8 cellular contexts compared by ENCODE assay signal in the genomic region with DNA sequence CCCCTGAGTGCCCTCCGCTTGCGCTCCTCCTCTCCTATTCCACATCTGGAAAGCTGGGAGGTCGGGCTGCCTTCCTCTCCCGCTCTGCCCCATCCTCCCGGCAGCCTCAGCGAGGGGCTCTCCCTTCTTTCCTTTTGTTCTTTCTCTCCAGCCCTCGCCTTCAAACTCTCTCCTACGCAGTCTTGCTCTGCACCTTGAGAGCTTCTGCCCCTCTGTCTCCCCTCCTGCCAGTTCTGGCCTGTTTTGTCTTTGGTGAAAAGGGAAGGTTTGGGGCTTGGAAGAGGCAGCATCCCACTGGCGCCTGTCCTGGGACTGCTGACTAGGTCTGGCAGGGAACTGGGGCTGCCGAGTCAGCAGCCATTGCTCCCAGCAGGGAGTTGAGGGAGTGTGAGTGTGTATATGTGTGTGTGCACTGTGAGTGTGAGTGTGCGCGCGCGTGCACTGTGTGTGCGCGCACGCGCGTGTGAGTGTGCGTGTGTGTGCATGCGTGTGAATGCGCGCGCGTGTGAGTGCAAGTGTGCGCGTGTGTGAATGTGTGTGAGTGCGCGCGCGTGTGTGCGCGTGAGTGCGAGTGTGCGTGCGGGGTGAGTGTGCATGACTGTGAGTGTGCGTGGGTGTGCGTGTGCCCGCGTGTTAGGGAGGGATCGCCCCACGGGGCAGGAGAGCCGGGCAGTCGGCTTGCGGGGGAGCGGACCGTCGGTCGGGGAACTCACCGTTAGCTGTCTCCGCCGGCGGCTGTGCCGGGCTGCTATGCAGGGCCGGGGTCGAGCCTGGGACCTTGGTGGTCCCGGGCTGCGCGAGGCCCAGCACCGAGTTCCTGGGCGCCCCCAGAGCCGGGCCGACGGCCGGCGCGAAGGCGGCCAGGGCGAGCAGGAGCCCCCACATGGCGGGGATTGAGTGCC. TPM values are rescaled to one million over a fixed set of nuclear protein-coding genes. Genes with fewer than 3 reads are reported as not detected.
DNase-seq lines count a peak whose midpoint lies in the region; ATAC-seq and TF ChIP-seq lines count a peak whose summit lies in the region.

No MANE protein-coding gene starts in this region.

- H3K4me3 ChIP-seq in fibroblast of mammary gland (ENCODE audit: control insufficient read depth, low read depth, low read length), result peak overlapping the region; percentile 36

- TF ChIP-seq CTCF in fibroblast of mammary gland (conservative IDR thresholded peaks at IDR 0.05; ENCODE audit: control insufficient read depth, insufficient read depth, low read depth, low read length), result no peak
- TF ChIP-seq CTCF in progenitor cell of endocrine pancreas (IDR thresholded peaks at IDR 0.05; ENCODE audit: unreplicated experiment), result no peak

- peak overlapping the region; percentile 71 for H3K27ac Mint-ChIP-seq in activated naive CD4-positive, alpha-beta T cell treated with anti-CD3 and anti-CD28 coated beads, Interleukin-2, amount 50 U/mL, for 24 hours
- peak overlapping the region; percentile 91 for H3K27ac Mint-ChIP-seq in progenitor cell of endocrine pancreas

- peak overlapping the region; percentile 93 for H3K4me3 Mint-ChIP-seq in activated naive CD4-positive, alpha-beta T cell treated with anti-CD3 and anti-CD28 coated beads, Interleukin-2, amount 50 U/mL, for 24 hours
- H3K4me3 Mint-ChIP-seq in progenitor cell of endocrine pancreas (ENCODE audit: low read depth), result peak overlapping the region; percentile 95

- no peaks in the 10 kb centered on the region for H3K9me3 Mint-ChIP-seq in activated naive CD4-positive, alpha-beta T cell treated with anti-CD3 and anti-CD28 coated beads, Interleukin-2, amount 50 U/mL, for 24 hours
- no peaks in the 10 kb centered on the region for H3K9me3 Mint-ChIP-seq in progenitor cell of endocrine pancreas (ENCODE audit: low read depth)

- H3K36me3 Mint-ChIP-seq in activated naive CD4-positive, alpha-beta T cell treated with anti-CD3 and anti-CD28 coated beads, Interleukin-2, amount 50 U/mL, for 24 hours, result peaks cover 2% of the 10 kb centered on the region
- peaks cover 6% of the 10 kb centered on the region for H3K36me3 Mint-ChIP-seq in progenitor cell of endocrine pancreas (ENCODE audit: insufficient read depth)

- no peak for DNase-seq in activated naive CD4-positive, alpha-beta T cell treated with Interleukin-2 at 50 U/mL for 16 hours
- DNase-seq in NCI-H2227 treated with DMSO at 0.1 percent for 48 hours (lab: John Stamatoyannopoulos, UW) (peak; percentile 36), fibroblast of mammary gland (ENCODE audit: low read depth) (peak; percentile 34), progenitor cell of endocrine pancreas (ENCODE audit: low spot score, unreplicated experiment) (no peak)
- no peak for DNase-seq in activated effector memory CD4-positive, alpha-beta T cell treated with Interleukin-2 at 50 U/mL for 16 hours

- ATAC-seq in GM21515 (IDR thresholded peaks at IDR 0.05; ENCODE audit: unreplicated experiment) (no peak), GM18868 (IDR thresholded peaks at IDR 0.05; ENCODE audit: unreplicated experiment) (no peak)

- peaks cover 49% of the 10 kb centered on the region for H3K27me3 Mint-ChIP-seq in activated naive CD4-positive, alpha-beta T cell treated with anti-CD3 and anti-CD28 coated beads, Interleukin-2, amount 50 U/mL, for 24 hours
- H3K27me3 Mint-ChIP-seq in progenitor cell of endocrine pancreas, result peaks cover 24% of the 10 kb centered on the region

- peaks cover 26% of the 10 kb centered on the region for H3K4me1 Mint-ChIP-seq in activated naive CD4-positive, alpha-beta T cell treated with anti-CD3 and anti-CD28 coated beads, Interleukin-2, amount 50 U/mL, for 24 hours
- peaks cover 16% of the 10 kb centered on the region for H3K4me1 Mint-ChIP-seq in progenitor cell of endocrine pancreas (ENCODE audit: low read depth)

RNA-seq across cellular contexts. Expression of a gene that starts 0.5 kb away (rescaled TPM):
- 130 and 131 TPM in 2 replicates for total RNA-seq in progenitor cell of endocrine pancreas

RNA-seq across cellular contexts. Expression of a gene that starts 14.8 kb away (rescaled TPM):
- total RNA-seq in progenitor cell of endocrine pancreas, result not detected in 2 replicates

RNA-seq across cellular contexts. Expression of a gene that starts 16.2 kb away (rescaled TPM):
- total RNA-seq in progenitor cell of endocrine pancreas, result not detected in 2 replicates

RNA-seq across cellular contexts. Expression of a gene that starts 40.5 kb away (rescaled TPM):
- total RNA-seq in progenitor cell of endocrine pancreas, result 81.1 and 89.2 TPM in 2 replicates

RNA-seq across cellular contexts. Expression of a gene that starts 40.6 kb away (rescaled TPM):
- total RNA-seq in progenitor cell of endocrine pancreas, result 47.8 and 48.5 TPM in 2 replicates

Comparison
In these comparisons a context has a peak if more than half of its experiments do, and no peak if none do; other contexts are left out.
1. DNase-seq: peak in NCI-H2227 treated with DMSO at 0.1 percent for 48 hours (single experiment) and fibroblast of mammary gland (single experiment); none in activated naive CD4-positive, alpha-beta T cell treated with Interleukin-2 at 50 U/mL for 16 hours (single experiment), progenitor cell of endocrine pancreas (single experiment) and activated effector memory CD4-positive, alpha-beta T cell treated with Interleukin-2 at 50 U/mL for 16 hours (single experiment).